In genomic region chr7:132049462-132050304, GRCh38 we compare ENCODE assay signal across 7 cellular contexts.
DNase-seq lines count a peak whose midpoint lies in the region; ATAC-seq and TF ChIP-seq lines count a peak whose summit lies in the region.

No MANE protein-coding gene starts in this region.

- DNase-seq in GM06990 (ENCODE audit: extremely low read depth, insufficient read length) (no peak), LHCN-M2 (ENCODE audit: low read depth) (peak; percentile 25), adipocyte (ENCODE audit: low read depth) (peak; percentile 16), mesenchymal stem cell (peak; percentile 31), medulla oblongata (ENCODE audit: extremely low spot score) (no peak)

- H2BK5ac ChIP-seq in mesenchymal stem cell (ENCODE audit: low read depth, low read length, poor library complexity, severe bottlenecking), result no peak overlapping the region

- no peak overlapping the region for H4K8ac ChIP-seq in mesenchymal stem cell (ENCODE audit: low read length)

- H3K9ac ChIP-seq in adipocyte (ENCODE audit: low read length) (no peak overlapping the region), mesenchymal stem cell (ENCODE audit: low read length) (no peak overlapping the region)

- no peak overlapping the region for H2BK12ac ChIP-seq in mesenchymal stem cell (ENCODE audit: low read length in 2 of 2)

- H3K4me3 ChIP-seq in GM06990 (replicated peaks; ENCODE audit: low read depth, low read length) (no peak overlapping the region), adipocyte (ENCODE audit: low read length) (no peak overlapping the region), mesenchymal stem cell (ENCODE audit: insufficient read depth in 1 of 2, low read depth in 1 of 2, low read length in 2 of 2) (no peak overlapping the region)

- no peak overlapping the region for H2AK5ac ChIP-seq in mesenchymal stem cell (ENCODE audit: low read length, severe bottlenecking)

- no peaks in the 10 kb centered on the region for H3K36me3 ChIP-seq in GM06990 (ENCODE audit: control insufficient read depth, insufficient read depth, low read length)
- H3K36me3 ChIP-seq in adipocyte (ENCODE audit: control insufficient read depth, insufficient read depth, low read length, severe bottlenecking), result no peaks in the 10 kb centered on the region
- H3K36me3 ChIP-seq in mesenchymal stem cell (ENCODE audit: control insufficient read depth in 1 of 2, insufficient read depth in 2 of 2, low read depth in 1 of 2, low read length in 2 of 2), result no peaks in the 10 kb centered on the region

- WGBS in mesenchymal stem cell, result 74% methylated on average over 7 of the region's 9 CpGs

- no peaks in the 10 kb centered on the region; the same call in 1 of the 2 replicates for H3K27me3 ChIP-seq in GM06990 (replicated peaks; ENCODE audit: control insufficient read depth, insufficient read depth, low read length)
- H3K27me3 ChIP-seq in adipocyte (replicated peaks; ENCODE audit: control insufficient read depth, insufficient read depth, low read length), result peaks cover 7% of the 10 kb centered on the region
- peaks cover 12 to 17% of the 10 kb centered on the region in 2 experiments for H3K27me3 ChIP-seq in mesenchymal stem cell (ENCODE audit: control insufficient read depth in 1 of 2, insufficient read depth in 1 of 2, low read length in 2 of 2)

- no peak overlapping the region for H2BK120ac ChIP-seq in mesenchymal stem cell (ENCODE audit: low read depth, low read length)

- H3K14ac ChIP-seq in mesenchymal stem cell (ENCODE audit: low read length in 2 of 2), result no peak overlapping the region

- no peak overlapping the region for H2AFZ ChIP-seq in mesenchymal stem cell (ENCODE audit: low read depth, low read length)

- H3K4ac ChIP-seq in mesenchymal stem cell (ENCODE audit: low read depth in 1 of 2, low read length in 2 of 2), result no peak overlapping the region

- H4K91ac ChIP-seq in mesenchymal stem cell (ENCODE audit: low read length), result no peak overlapping the region

- H3K9me3 ChIP-seq in adipocyte (ENCODE audit: control insufficient read depth, low read length) (no peaks in the 10 kb centered on the region), mesenchymal stem cell (ENCODE audit: control insufficient read depth, low read length) (no peaks in the 10 kb centered on the region)

- H3K79me1 ChIP-seq in mesenchymal stem cell (replicated peaks; ENCODE audit: low read length, poor library complexity, severe bottlenecking), result no peaks in the 10 kb centered on the region

- no peak overlapping the region for H3K18ac ChIP-seq in mesenchymal stem cell (ENCODE audit: low read depth in 1 of 2, low read length in 2 of 2)

- ATAC-seq in GM18867 (IDR thresholded peaks at IDR 0.05; ENCODE audit: unreplicated experiment), result no peak
- no peak for ATAC-seq in HG03280 (IDR thresholded peaks at IDR 0.05; ENCODE audit: unreplicated experiment)

- no peak overlapping the region for H2BK15ac ChIP-seq in mesenchymal stem cell (ENCODE audit: low read depth, poor library complexity, severe bottlenecking)

- no peak overlapping the region for H3K27ac ChIP-seq in mesenchymal stem cell (ENCODE audit: low read length, poor library complexity, severe bottlenecking)

- TF ChIP-seq CTCF in GM06990 (IDR thresholded peaks at IDR 0.05; ENCODE audit: insufficient read depth, low read length, poor library complexity, severe bottlenecking), result peak; percentile 76

- no peak overlapping the region for H3K4me2 ChIP-seq in mesenchymal stem cell (ENCODE audit: low read length, poor library complexity, severe bottlenecking)

- H3K4me1 ChIP-seq in adipocyte (ENCODE audit: control insufficient read depth, insufficient read depth, low read length) (no peaks in the 10 kb centered on the region), mesenchymal stem cell (ENCODE audit: control insufficient read depth, insufficient read depth, low read depth, low read length) (no peaks in the 10 kb centered on the region)

- no peak overlapping the region for H3K23ac ChIP-seq in mesenchymal stem cell (ENCODE audit: low read length in 2 of 2)

Comparison
In these comparisons a context has a peak if more than half of its experiments do, and no peak if none do; other contexts are left out.
1. DNase-seq: peak in LHCN-M2 (single experiment), adipocyte (single experiment) and mesenchymal stem cell (single experiment); none in GM06990 (single experiment) and medulla oblongata (single experiment).